11 cellular contexts compared by ENCODE assay signal in the genomic region with DNA sequence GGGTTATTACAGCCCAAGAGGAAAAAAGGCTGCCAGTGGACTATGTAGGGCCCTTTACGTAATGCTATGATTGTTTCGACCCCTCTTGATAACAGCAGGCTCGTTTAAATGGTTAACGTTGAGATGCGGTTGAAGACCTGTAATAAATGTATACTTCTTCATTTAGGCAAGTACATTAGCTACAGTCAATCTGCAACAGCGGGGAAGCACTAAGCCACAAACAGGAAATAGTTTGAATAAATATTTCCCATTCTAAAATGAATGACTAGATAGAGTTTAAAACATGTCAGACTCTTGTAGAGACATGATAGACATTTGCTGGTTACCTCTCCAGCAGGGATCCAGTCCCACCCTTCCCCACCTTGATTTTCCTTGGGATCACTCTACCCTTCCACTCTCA. TPM values are rescaled to one million over a fixed set of nuclear protein-coding genes. Genes with fewer than 3 reads are reported as not detected.
A peak's percentile ranks its signal among the peaks of the same experiment; 100 is the strongest.
DNase-seq lines count a peak whose midpoint lies in the region; ATAC-seq, FAIRE-seq and TF ChIP-seq lines count a peak whose summit lies in the region.
"Had no signal": no experiment of that assay in that cellular context is flagged by ENCODE, and none has a peak within 500 bp of the region (broad histone marks: within the 10 kb centered on the region; RNA-seq: fewer than 3 reads in every experiment).

No MANE protein-coding gene starts in this region.

- TF ChIP-seq EP300 in GM12878 (IDR thresholded peaks at IDR 0.05; ENCODE audit: borderline replicate concordance in 1 of 2, control insufficient read depth in 1 of 2, low read depth in 2 of 2, low read length in 2 of 2) (no peak), stomach (IDR thresholded peaks at IDR 0.05) (no peak)

- no peak overlapping the region for H3K4me3 Mint-ChIP-seq in Caco-2 (ENCODE audit: unreplicated experiment)

- H3K9me3 ChIP-seq in Caco-2, result peaks cover 8% of the 10 kb centered on the region
- peaks cover 8% of the 10 kb centered on the region; the same call in 2 of the 3 replicates for H3K9me3 ChIP-seq in GM12878 (replicated peaks; ENCODE audit: control insufficient read depth, insufficient read depth, low read length)
- H3K9me3 ChIP-seq in stomach, result peaks cover 0 to 11% (median 5%) of the 10 kb centered on the region in 4 donors

- ATAC-seq in GM19455 (IDR thresholded peaks at IDR 0.05; ENCODE audit: unreplicated experiment) (peak; percentile 48), HG03280 (IDR thresholded peaks at IDR 0.05; ENCODE audit: unreplicated experiment) (peak; percentile 37), GM12878 (peak; percentile 53)

- H3K27me3 Mint-ChIP-seq in Caco-2 (ENCODE audit: insufficient read depth, unreplicated experiment), result no peaks in the 10 kb centered on the region

- H3K27ac ChIP-seq in GM12878 (ENCODE audit: control insufficient read depth, insufficient read depth) (no peak overlapping the region), stomach (peak overlapping the region in 1 of 5 donors; percentile 15)

- no peaks in the 10 kb centered on the region for H3K36me3 ChIP-seq in Caco-2 (ENCODE audit: control insufficient read depth, insufficient read depth, low read length)
- H3K36me3 ChIP-seq in GM12878 (ENCODE audit: control insufficient read depth in 2 of 2, insufficient read depth in 2 of 2, low read length in 1 of 2), result no peaks in the 10 kb centered on the region
- H3K36me3 ChIP-seq in stomach, result no peaks in the 10 kb centered on the region

- CTCF ChIA-PET in Caco-2 (lab: Charles Lee), result no interaction called here
- CTCF ChIA-PET in GM12878 (lab: Yijun Ruan, JAX), result interaction anchor here (0.7 to 1.5 kb wide), 2 partner anchors 35 to 986 kb away, joined by 3 read pairs; no protein-coding TSS in a partner anchor

- WGBS in GM12878 (ENCODE audit: insufficient coverage, insufficient replicate concordance, low lambda C conversion rate, missing lambda C conversion rate), result 10% methylated on average over 6 of the region's 6 CpGs
- 47 to 76% (median 62%) methylated on average over 6 of the region's 6 CpGs for WGBS in stomach, 5 donors

- H3K4me1 Mint-ChIP-seq in Caco-2 (ENCODE audit: low read depth, unreplicated experiment), result peaks cover 9% of the 10 kb centered on the region

- H3K36me3 Mint-ChIP-seq in Caco-2 (ENCODE audit: insufficient read depth, unreplicated experiment), result no peaks in the 10 kb centered on the region

- BruUV-seq in Caco-2 (replicated peaks; lab: Mats Ljungman, UMichigan) (no TSS peak), GM12878 (replicated peaks; lab: Mats Ljungman, UMichigan) (no TSS peak)

- SMC1A ChIA-PET in GM12878 (lab: Charles Lee; ENCODE audit: uncharacterized antibody, unreplicated experiment), result interaction anchor here (0.8 to 2.6 kb wide), 3 partner anchors 8 to 75 kb away, joined by 3 to 6 read pairs (median 4); no protein-coding TSS in a partner anchor

- intact Hi-C loops in Caco-2 (cut with micrococcal nuclease; ENCODE audit: unreplicated experiment) (no loop called here), GM12878 (cut with micrococcal nuclease; ENCODE audit: unreplicated experiment) (no loop called here), stomach (cut with DNase I; ENCODE audit: low total_unique reads) (no loop called here)

- no peak for DNase-seq in Caco-2
- DNase-seq in GM12878 (ENCODE audit: low read depth, low spot score), result peak; percentile 27
- no peak for DNase-seq in effector CD8-positive, alpha-beta T cell (lab: John Stamatoyannopoulos, UW)
- DNase-seq in activated gamma-delta T cell treated with Interleukin-2 at 50 U/mL for 16 hours, result no peak
- no peak for DNase-seq in stomach
- no peak for DNase-seq in COLO829 (ENCODE audit: low spot score)
- DNase-seq: activated naive CD4-positive, alpha-beta T cell treated with Interleukin-2 at 50 U/mL for 16 hours; NCI-H345; stimulated activated CD4-positive, alpha-beta T cell treated with anti-CD3 and anti-CD28 coated beads, Interleukin-2, amount 100 ng/mL, for 24 hours had no signal

- H2AFZ ChIP-seq in GM12878 (ENCODE audit: control insufficient read depth, low read depth, low read length), result no peak overlapping the region; the same call in 1 of the 2 replicates

- H3K27ac Mint-ChIP-seq in Caco-2 (ENCODE audit: unreplicated experiment), result peak overlapping the region; percentile 22

- H3K9ac ChIP-seq in GM12878 (ENCODE audit: control insufficient read depth, insufficient read depth, low read length), result no peak overlapping the region

- H4K20me1 ChIP-seq in GM12878 (ENCODE audit: control insufficient read depth, insufficient read depth), result no peaks in the 10 kb centered on the region

- H3K9me3 Mint-ChIP-seq in Caco-2 (ENCODE audit: unreplicated experiment), result peaks cover 10% of the 10 kb centered on the region

- in situ Hi-C loops in GM12878 (cut with MboI), result no loop called here

- RAD21 ChIA-PET in GM12878 (lab: Charles Lee; ENCODE audit: unreplicated experiment), result no interaction called here

- H3K4me2 ChIP-seq in GM12878 (ENCODE audit: control insufficient read depth, insufficient read depth), result peak overlapping the region; percentile 56; the same call in 1 of the 2 replicates

- TF ChIP-seq RAD21 in GM12878 (IDR thresholded peaks at IDR 0.05; ENCODE audit: insufficient read depth, low read depth, low read length), result no peak

- H3K4me3 ChIP-seq in Caco-2 (ENCODE audit: low read depth, low read length), result no peak overlapping the region
- no peak overlapping the region for H3K4me3 ChIP-seq in GM12878
- H3K4me3 ChIP-seq in stomach, result no peak overlapping the region

- TF ChIP-seq POLR2A in GM12878 (IDR thresholded peaks at IDR 0.05; ENCODE audit: low read depth, low read length) (no peak), stomach (IDR thresholded peaks at IDR 0.05) (no peak)

- H3K27me3 ChIP-seq in Caco-2 (replicated peaks; ENCODE audit: control insufficient read depth, insufficient read depth, low read length) (no peaks in the 10 kb centered on the region), GM12878 (replicated peaks in 1 of 2; ENCODE audit: control insufficient read depth in 2 of 2, insufficient read depth in 2 of 2, low read length in 1 of 2) (no peaks in the 10 kb centered on the region), stomach (no peaks in the 10 kb centered on the region)

- POLR2A ChIA-PET in Caco-2 (lab: Charles Lee) (no interaction called here), GM12878 (lab: Charles Lee) (interaction anchor here (0.5 kb wide), 1 partner anchor 115 kb away, joined by 3 read pairs; no protein-coding TSS in a partner anchor)

- H3K4me1 ChIP-seq in Caco-2, result peaks cover 11% of the 10 kb centered on the region
- H3K4me1 ChIP-seq in GM12878 (ENCODE audit: control insufficient read depth, insufficient read depth, low read length), result peaks cover 27% of the 10 kb centered on the region
- peaks cover 0 to 18% (median 9%) of the 10 kb centered on the region in 4 donors for H3K4me1 ChIP-seq in stomach

- no peaks in the 10 kb centered on the region for H3K79me2 ChIP-seq in GM12878 (ENCODE audit: control insufficient read depth, insufficient read depth, low read length)

- FAIRE-seq in GM12878 (lab: Jason Lieb, UNC), result peak; percentile 76

- TF ChIP-seq CTCF in Caco-2 (IDR thresholded peaks at IDR 0.05; ENCODE audit: insufficient read depth in 1 of 2, low read depth in 1 of 2, low read length in 1 of 2, severe bottlenecking in 1 of 2, unreplicated experiment in 1 of 2) (no peak), GM12878 (IDR thresholded peaks at IDR 0.05 in 2 of 3, conservative IDR thresholded peaks at IDR 0.05 in 1 of 3; ENCODE audit: control insufficient read depth in 2 of 3, extremely low read depth in 1 of 3, insufficient read depth in 1 of 3, low read depth in 3 of 3, low read length in 3 of 3) (no peak), stomach (IDR thresholded peaks at IDR 0.05) (no peak)

TF ChIP-seq in GM12878, 131 proteins besides CTCF, POLR2A, EP300 and RAD21 (continues in another document):
- TF ChIP-seq CBFB (IDR thresholded peaks at IDR 0.05; ENCODE audit: low read depth) (peak; percentile 45; the same call in 1 of the 2 replicates), ATF2 (IDR thresholded peaks at IDR 0.05; ENCODE audit: low read length) (peak; percentile 77; the same call in 1 of the 2 replicates)

RNA-seq across cellular contexts. Expression of gene STIM2, which starts 38.1 kb away (rescaled TPM):
- total RNA-seq in Caco-2 (2022) (27.2 and 28.5 TPM in 2 replicates), GM12878 (2014; rRNA removed) (19.7 and 21.6 TPM in 2 replicates), GM12878 (2014; rRNA removed; fragmentation: Illumina TruSeq; extraction: Trizol) (16.5 and 20.0 TPM in 2 replicates), GM12878 (2021) (24.4 and 25.9 TPM in 2 replicates), stomach (10 to 100 TPM; 19.8 to 32.7 (median 28.1) TPM)
- total RNA-seq in GM12878 (2013; cell fraction: nucleolus; rRNA removed), result 43.7 and 48.5 TPM in 2 replicates
- 17.5 TPM for polyA plus RNA-seq in GM12878 (2011; ENCODE audit: low read depth)
- polyA plus RNA-seq in GM12878 (2011; rRNA removed) (40.7 and 41.5 TPM in 2 replicates), GM12878 (2014; fragmentation: Illumina TruSeq; extraction: Trizol) (17.4 and 18.8 TPM in 2 replicates), GM12878 (2014; fragmentation: Nextera tagmentation; extraction: Ambion mirVana) (10 to 100 TPM in 1 of 2 experiments, 1 to 10 TPM in 1; 4.7 to 10.3 TPM), GM12878 (2014; rRNA removed) (14.1 and 14.2 TPM in 2 replicates), GM12878 (2016; fragmentation: Nextera tagmentation; extraction: Ambion mirVana) (10 to 100 TPM; 12.3 to 19.3 TPM), stomach (1 to 10 TPM; 4.4 to 8.9 (median 6.4) TPM)
- polyA plus RNA-seq in GM12878 (2011; cell fraction: cytosol; rRNA removed), result 29.4 and 38.6 TPM in 2 replicates
- 101 and 107 TPM in 2 replicates for polyA plus RNA-seq in GM12878 (2011; cell fraction: nucleus; rRNA removed)
- 19.2 and 19.4 TPM in 2 replicates for polyA plus RNA-seq in GM12878 (2012)
- polyA minus RNA-seq in GM12878 (2011; rRNA and poly(A)+ RNA removed), result 40.2 and 47.0 TPM in 2 replicates
- 7.8 and 18.5 TPM in 2 replicates for polyA minus RNA-seq in GM12878 (2011; cell fraction: cytosol; rRNA and poly(A)+ RNA removed)
- polyA minus RNA-seq in GM12878 (2011; cell fraction: nucleus; rRNA and poly(A)+ RNA removed), result 45.6 and 81.6 TPM in 2 replicates
